ENCODE assay signal across 20 cellular contexts in genomic region chr2:56047136-56047535, GRCh38.
"Had no signal": no experiment of that assay in that cellular context is flagged by ENCODE, and none has a peak within 500 bp of the region (broad histone marks: within the 10 kb centered on the region; RNA-seq: fewer than 3 reads in every experiment).

No MANE protein-coding gene starts in this region.

- H3K4me1 ChIP-seq: colonic mucosa, gastroesophageal sphincter, lower lobe of right lung, prostate gland, transverse colon had no signal

- H3K4me3 ChIP-seq: colonic mucosa, gastroesophageal sphincter, lower lobe of right lung, prostate gland, skin epidermis, transverse colon had no signal

- DNase-seq: activated B cell treated with CpG ODN at 0.5 μM for 24 hours; activated CD4-positive, alpha-beta T cell treated with anti-CD3 and anti-CD28 coated beads for 48 hours; activated CD8-positive, alpha-beta memory T cell treated with anti-CD3 and anti-CD28 coated beads, Interleukin-2, amount 50 U/mL, for 4 hours; activated CD8-positive, alpha-beta T cell treated with anti-CD3 and anti-CD28 coated beads, Interleukin-2, amount 10 ng/mL, durations not matched to agents 7 days and 5 days; activated gamma-delta T cell; activated T-cell treated with anti-CD3 and anti-CD28 coated beads, Interleukin-2, amount 50 U/mL, for 72 hours; amniotic stem cell; central memory CD4-positive, alpha-beta T cell; colonic mucosa; left colon; lower lobe of right lung; occipital lobe; right cardiac atrium; stimulated activated CD4-positive, alpha-beta T cell treated with anti-CD3 and anti-CD28 coated beads, Interleukin-4, amount 100 ng/mL, for 4 hours; stimulated activated CD8-positive, alpha-beta memory T cell treated with anti-CD3 and anti-CD28 coated beads, Interleukin-4, amount 100 ng/mL, for 48 hours; stimulated activated naive CD8-positive, alpha-beta T cell treated with anti-CD3 and anti-CD28 coated beads, Interleukin-15, Interleukin-2, amounts not matched to agents 100 U/mL and 50 U/mL, for 24 hours; transverse colon had no signal

- H3K27me3 ChIP-seq: colonic mucosa, gastroesophageal sphincter, transverse colon had no signal

- H3K36me3 ChIP-seq: colonic mucosa, gastroesophageal sphincter, lower lobe of right lung, prostate gland, transverse colon had no signal

- ATAC-seq: activated CD8-positive, alpha-beta T cell treated with anti-CD3 and anti-CD28 coated beads, Interleukin-2, amount 10 ng/mL, durations not matched to agents 7 days and 5 days; activated T-cell treated with anti-CD3 and anti-CD28 coated beads, Interleukin-2, amount 50 U/mL, for 72 hours; gastroesophageal sphincter; left colon; lower lobe of right lung; right cardiac atrium; stimulated activated naive CD8-positive, alpha-beta T cell treated with anti-CD3 and anti-CD28 coated beads, Interleukin-15, Interleukin-2, amounts not matched to agents 100 U/mL and 50 U/mL, for 24 hours had no signal

- H3K9me3 ChIP-seq: colonic mucosa, gastroesophageal sphincter, lower lobe of right lung, prostate gland, transverse colon had no signal
